Comparison of ENCODE assay signal across 10 cellular contexts in the genomic region with DNA sequence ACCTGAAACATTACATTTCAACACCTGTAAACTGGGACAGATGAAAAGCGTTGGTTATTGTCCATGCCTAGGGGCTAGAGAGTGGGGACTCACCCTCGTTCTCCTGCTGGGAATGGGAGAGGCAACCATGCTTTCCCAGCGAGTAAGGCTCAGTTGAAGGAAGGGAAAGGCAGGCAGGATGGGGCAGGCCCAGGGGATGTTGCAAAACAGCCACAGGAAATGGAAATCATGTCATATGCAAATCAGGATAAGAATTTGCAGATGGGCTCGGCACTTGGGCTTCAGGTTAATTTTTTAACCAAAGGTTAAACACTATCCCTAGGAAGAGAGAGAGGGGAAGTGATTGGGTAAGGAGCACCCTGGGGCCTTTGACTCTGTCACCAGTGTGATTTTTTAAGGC. TPM values are rescaled to one million over a fixed set of nuclear protein-coding genes. Genes with fewer than 3 reads are reported as not detected.
DNase-seq lines count a peak whose midpoint lies in the region; ATAC-seq and TF ChIP-seq lines count a peak whose summit lies in the region.
"Had no signal": no experiment of that assay in that cellular context is flagged by ENCODE, and none has a peak within 500 bp of the region (broad histone marks: within the 10 kb centered on the region; RNA-seq: fewer than 3 reads in every experiment).

No MANE protein-coding gene starts in this region.

- no peak overlapping the region for H3K4me3 Mint-ChIP-seq in chondrocyte (ENCODE audit: unreplicated experiment)
- H3K4me3 Mint-ChIP-seq: dendritic cell treated with granulocyte-macrophage colony-stimulating factor and Interleukin-4, amounts not matched to agents 40 ng/mL and 50 ng/mL, for 4 days had no signal

- TF ChIP-seq CTCF in GM12864 (IDR thresholded peaks at IDR 0.05; ENCODE audit: low read depth, low read length, missing control alignments) (no peak), left lung (IDR thresholded peaks at IDR 0.05) (no peak), chondrocyte (IDR thresholded peaks at IDR 0.05) (no peak)

- intact Hi-C loops in left lung (cut with DNase I) = no loop called here

- peaks cover 6% of the 10 kb centered on the region for H3K27me3 Mint-ChIP-seq in chondrocyte (ENCODE audit: low read depth)

- no peaks in the 10 kb centered on the region for H3K9me3 ChIP-seq in left lung

- H3K27me3 ChIP-seq in left lung = no peaks in the 10 kb centered on the region

- peaks cover 4% of the 10 kb centered on the region for H3K9me3 Mint-ChIP-seq in chondrocyte (ENCODE audit: low read depth)
- H3K9me3 Mint-ChIP-seq: dendritic cell treated with granulocyte-macrophage colony-stimulating factor and Interleukin-4, amounts not matched to agents 40 ng/mL and 50 ng/mL, for 4 days had no signal

- peaks cover 2% of the 10 kb centered on the region for H3K36me3 Mint-ChIP-seq in chondrocyte (ENCODE audit: low read depth)

- peaks cover 17% of the 10 kb centered on the region for H3K4me1 Mint-ChIP-seq in chondrocyte (ENCODE audit: low read depth)

- DNase-seq in GM12864 (ENCODE audit: low read depth) (peak; percentile 21), NCI-H526 treated with DMSO at 0.1 percent for 48 hours (lab: John Stamatoyannopoulos, UW) (peak; percentile 66), left lung (no peak), T-helper 2 cell (no peak), chondrocyte (ENCODE audit: low spot score) (no peak), NCI-H1417 treated with DMSO at 0.1 percent for 48 hours (lab: John Stamatoyannopoulos, UW) (no peak)
- no peak for DNase-seq in stimulated activated naive CD4-positive, alpha-beta T cell (lab: John Stamatoyannopoulos, UW)

- peak overlapping the region in 1 of 2 donors; percentile 9 for H3K27ac ChIP-seq in left lung
- H3K27ac ChIP-seq: KMS-11 had no signal

- ATAC-seq in GM21737 (IDR thresholded peaks at IDR 0.05; ENCODE audit: unreplicated experiment) = peak; percentile 70
- ATAC-seq in left lung = peak; percentile 77

- no peak overlapping the region for H3K27ac Mint-ChIP-seq in chondrocyte (ENCODE audit: unreplicated experiment)
- H3K27ac Mint-ChIP-seq: dendritic cell treated with granulocyte-macrophage colony-stimulating factor and Interleukin-4, amounts not matched to agents 40 ng/mL and 50 ng/mL, for 4 days had no signal

- H3K4me1 ChIP-seq in left lung = peaks cover 6 to 15% of the 10 kb centered on the region in 2 donors

- H3K4me3 ChIP-seq in GM12864 (ENCODE audit: low read depth, low read length) = peak overlapping the region; percentile 31; the same call in 1 of the 2 replicates
- no peak overlapping the region for H3K4me3 ChIP-seq in left lung

- H3K36me3 ChIP-seq in left lung = no peaks in the 10 kb centered on the region

RNA-seq across cellular contexts. Expression of a gene that starts 14.5 kb away (rescaled TPM):
- total RNA-seq in left lung (1 to 10 TPM in 1 of 2 donors, under 1 TPM in 1; 0.12 to 1.2 TPM), chondrocyte (not detected in 3 replicates)

RNA-seq across cellular contexts. Expression of a gene that starts 59.0 kb away (rescaled TPM):
- total RNA-seq in left lung = under 1 TPM; 0.08 to 0.15 TPM
- not detected in 3 replicates for total RNA-seq in chondrocyte

Comparison
In these comparisons a context has a peak if more than half of its experiments do, and no peak if none do; other contexts are left out.
1. DNase-seq: peak in GM12864 (single experiment) and NCI-H526 treated with DMSO at 0.1 percent for 48 hours (single experiment); none in left lung (0 of 2), T-helper 2 cell (0 of 5), stimulated activated naive CD4-positive, alpha-beta T cell (0 of 6), chondrocyte (single experiment) and NCI-H1417 treated with DMSO at 0.1 percent for 48 hours (single experiment).